16 cellular contexts compared by ENCODE assay signal in the genomic region with DNA sequence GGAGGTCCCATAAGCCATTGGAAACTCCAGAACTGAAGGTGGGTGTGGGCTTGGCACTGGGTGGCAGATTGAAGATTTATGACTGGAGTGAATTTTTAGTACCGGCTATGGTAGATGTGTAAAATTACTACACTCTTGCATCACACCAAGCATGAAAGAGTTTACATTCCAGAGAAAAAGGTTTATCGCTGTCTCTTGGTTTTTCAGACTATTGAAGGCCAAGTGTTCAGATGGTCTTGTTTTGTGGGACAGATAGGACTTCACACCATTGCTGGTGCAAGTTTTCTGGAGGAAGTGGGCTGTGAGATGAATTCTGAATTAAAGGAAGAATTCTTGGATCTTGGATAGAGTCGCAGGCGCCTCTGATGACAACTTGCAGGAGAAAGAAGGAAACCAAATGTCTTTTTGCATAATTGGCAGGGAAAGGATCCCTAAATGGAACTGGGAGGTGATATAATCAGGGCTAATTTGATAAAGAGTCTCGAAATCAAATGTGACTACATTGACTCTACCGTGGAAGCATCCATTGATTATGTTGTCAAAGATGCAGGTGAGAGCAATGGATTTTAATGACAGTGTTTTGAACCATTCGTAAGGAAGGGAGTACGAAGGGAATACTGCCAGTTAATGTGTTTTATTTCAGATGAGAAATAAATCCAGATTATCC. TPM values are rescaled to one million over a fixed set of nuclear protein-coding genes. Genes with fewer than 3 reads are reported as not detected.
A peak's percentile ranks its signal among the peaks of the same experiment; 100 is the strongest.
DNase-seq lines count a peak whose midpoint lies in the region; TF ChIP-seq lines count a peak whose summit lies in the region.
"Had no signal": no experiment of that assay in that cellular context is flagged by ENCODE, and none has a peak within 500 bp of the region (broad histone marks: within the 10 kb centered on the region; RNA-seq: fewer than 3 reads in every experiment).

No MANE protein-coding gene starts in this region.

- no peaks in the 10 kb centered on the region for H4K20me1 ChIP-seq in osteoblast (ENCODE audit: insufficient read depth, low read length)

- H3K4me3 Mint-ChIP-seq in MCF 10A (ENCODE audit: unreplicated experiment) (no peak overlapping the region), chondrocyte (ENCODE audit: unreplicated experiment) (no peak overlapping the region)
- H3K4me3 Mint-ChIP-seq: activated T-cell treated with anti-CD3 and anti-CD28 coated beads, Interleukin-2, amount 50 U/mL, for 4 hours; H9 had no signal

- no peak overlapping the region for H3K4ac ChIP-seq in mesendoderm (ENCODE audit: low read depth, low read length)

- no peak overlapping the region for H2BK120ac ChIP-seq in mesendoderm (ENCODE audit: low read depth, low read length)

- peak; percentile 49 for DNase-seq in MCF 10A (ENCODE audit: unreplicated experiment)
- no peak for DNase-seq in breast epithelium (ENCODE audit: low spot score in 2 of 2)
- DNase-seq in NCI-H226: peak; percentile 66
- DNase-seq in chondrocyte (ENCODE audit: low spot score): no peak
- DNase-seq in osteoblast (ENCODE audit: insufficient read length, low spot score, missing footprints): no peak
- DNase-seq in activated CD8-positive, alpha-beta memory T cell treated with anti-CD3 and anti-CD28 coated beads for 24 hours: no peak
- no peak for DNase-seq in kidney tubule cell (ENCODE audit: low spot score)
- DNase-seq in mesendoderm: no peak
- DNase-seq: activated CD4-positive, alpha-beta T cell treated with anti-CD3 and anti-CD28 coated beads for 1 hour; activated T-cell treated with anti-CD3 and anti-CD28 coated beads, Interleukin-2, amount 50 U/mL, for 4 hours; effector CD8-positive, alpha-beta T cell; H9; islet precursor cell; stimulated activated CD4-positive, alpha-beta T cell treated with anti-CD3 and anti-CD28 coated beads, Interleukin-15, amount 100 ng/mL, for 24 hours; T-helper 1 cell had no signal

- TF ChIP-seq POLR2A in breast epithelium (IDR thresholded peaks at IDR 0.05): no peak

- POLR2A ChIA-PET in MCF 10A (lab: Yijun Ruan, JAX): interaction anchor here (0.7 to 1.4 kb wide), 2 partner anchors 15 to 19 kb away, joined by 3 read pairs; no protein-coding TSS in a partner anchor

- WGBS in mesendoderm (ENCODE audit: extremely low coverage, insufficient coverage, low lambda C conversion rate): no CpG with 5 or more reads among the region's 8 CpGs

- H3K4me3 ChIP-seq in breast epithelium: no peak overlapping the region
- no peak overlapping the region for H3K4me3 ChIP-seq in osteoblast (ENCODE audit: insufficient read depth, low read length)
- no peak overlapping the region for H3K4me3 ChIP-seq in mesendoderm (ENCODE audit: low read length)
- H3K4me3 ChIP-seq: ascending aorta had no signal

- no peak overlapping the region for H2BK5ac ChIP-seq in mesendoderm (ENCODE audit: low read length)

- H3K56ac ChIP-seq in mesendoderm (ENCODE audit: low read length): no peak overlapping the region

- H3K79me1 ChIP-seq in mesendoderm (ENCODE audit: low read length): no peaks in the 10 kb centered on the region

- no peak overlapping the region for H4K5ac ChIP-seq in mesendoderm (ENCODE audit: low read length)

- H3K36me3 ChIP-seq in breast epithelium (no peaks in the 10 kb centered on the region), osteoblast (ENCODE audit: insufficient read depth, low read length) (no peaks in the 10 kb centered on the region), mesendoderm (ENCODE audit: control insufficient read depth, insufficient read depth, low read length) (no peaks in the 10 kb centered on the region)
- H3K36me3 ChIP-seq: ascending aorta had no signal

- peak overlapping the region; percentile 20 for H2AFZ ChIP-seq in osteoblast (ENCODE audit: low read length)

- H3K4me2 ChIP-seq in osteoblast (ENCODE audit: insufficient read depth, low read length): no peak overlapping the region
- no peak overlapping the region for H3K4me2 ChIP-seq in mesendoderm (ENCODE audit: low read length)

- H3K9me3 ChIP-seq in breast epithelium (no peaks in the 10 kb centered on the region), osteoblast (ENCODE audit: low read depth, low read length) (no peaks in the 10 kb centered on the region)
- H3K9me3 ChIP-seq: ascending aorta had no signal

- intact Hi-C loops in MCF 10A (cut with micrococcal nuclease): no loop called here
- intact Hi-C loops in breast epithelium (cut with DNase I; ENCODE audit: low total_unique reads): no loop called here

- no peak overlapping the region for H3K9ac ChIP-seq in mesendoderm (ENCODE audit: low read length)

- H3K27me3 Mint-ChIP-seq in MCF 10A (ENCODE audit: insufficient read depth, unreplicated experiment): no peaks in the 10 kb centered on the region
- no peaks in the 10 kb centered on the region for H3K27me3 Mint-ChIP-seq in chondrocyte (ENCODE audit: low read depth)

- BruUV-seq in MCF 10A (replicated peaks; lab: Mats Ljungman, UMichigan): no TSS peak

- H3K4me1 Mint-ChIP-seq in MCF 10A (ENCODE audit: insufficient read depth, unreplicated experiment) (peaks cover 14% of the 10 kb centered on the region), chondrocyte (ENCODE audit: low read depth) (peaks cover 6% of the 10 kb centered on the region)
- H3K4me1 Mint-ChIP-seq: H9 had no signal

- H3K23ac ChIP-seq in mesendoderm (ENCODE audit: low read length): no peak overlapping the region

- H3K27ac ChIP-seq in breast epithelium (no peak overlapping the region), osteoblast (ENCODE audit: low read depth, low read length) (no peak overlapping the region), mesendoderm (ENCODE audit: low read depth, low read length) (no peak overlapping the region)
- H3K27ac ChIP-seq: ascending aorta had no signal

- H3K18ac ChIP-seq in mesendoderm (ENCODE audit: low read length): no peak overlapping the region

- H3K79me2 ChIP-seq in osteoblast (ENCODE audit: insufficient read depth, low read length): no peaks in the 10 kb centered on the region
- no peaks in the 10 kb centered on the region for H3K79me2 ChIP-seq in mesendoderm (ENCODE audit: control insufficient read depth, insufficient read depth, low read length)

- no peak overlapping the region for H3K27ac Mint-ChIP-seq in MCF 10A (ENCODE audit: low read depth, unreplicated experiment)
- peak overlapping the region; percentile 7 for H3K27ac Mint-ChIP-seq in chondrocyte (ENCODE audit: unreplicated experiment)
- H3K27ac Mint-ChIP-seq: H9 had no signal

- no peak overlapping the region for H2AK5ac ChIP-seq in mesendoderm (ENCODE audit: low read length)

- no peak overlapping the region for H4K8ac ChIP-seq in mesendoderm (ENCODE audit: low read depth, low read length)

- CTCF ChIA-PET in MCF 10A (lab: Yijun Ruan, JAX): interaction anchor here (1.0 kb wide), 1 partner anchor 27 kb away, joined by 3 read pairs; no protein-coding TSS in a partner anchor

- TF ChIP-seq CTCF in MCF 10A (IDR thresholded peaks at IDR 0.05; ENCODE audit: unreplicated experiment) (no peak), breast epithelium (IDR thresholded peaks at IDR 0.05) (no peak), chondrocyte (IDR thresholded peaks at IDR 0.05) (no peak), osteoblast (IDR thresholded peaks at IDR 0.05; ENCODE audit: extremely low read depth, low read depth, low read length) (no peak)

- H2BK15ac ChIP-seq in mesendoderm (replicated peaks; ENCODE audit: low read depth): no peak overlapping the region

- H3K36me3 Mint-ChIP-seq in MCF 10A (ENCODE audit: insufficient read depth, unreplicated experiment): peaks cover 7% of the 10 kb centered on the region
- H3K36me3 Mint-ChIP-seq in chondrocyte (ENCODE audit: low read depth): peaks cover 4% of the 10 kb centered on the region

- H3K9me3 Mint-ChIP-seq in MCF 10A (ENCODE audit: unreplicated experiment) (peaks cover 13% of the 10 kb centered on the region), chondrocyte (ENCODE audit: low read depth) (no peaks in the 10 kb centered on the region)
- H3K9me3 Mint-ChIP-seq: activated T-cell treated with anti-CD3 and anti-CD28 coated beads, Interleukin-2, amount 50 U/mL, for 4 hours; H9 had no signal

- no peaks in the 10 kb centered on the region for H3K27me3 ChIP-seq in breast epithelium
- no peaks in the 10 kb centered on the region for H3K27me3 ChIP-seq in osteoblast (ENCODE audit: insufficient read depth, low read length)
- no peaks in the 10 kb centered on the region for H3K27me3 ChIP-seq in mesendoderm (ENCODE audit: insufficient read depth, low read length, poor library complexity)
- H3K27me3 ChIP-seq: ascending aorta had no signal

- no peaks in the 10 kb centered on the region for H3K4me1 ChIP-seq in breast epithelium
- H3K4me1 ChIP-seq in osteoblast (ENCODE audit: insufficient read depth, low read length): no peaks in the 10 kb centered on the region
- no peaks in the 10 kb centered on the region for H3K4me1 ChIP-seq in mesendoderm (ENCODE audit: control insufficient read depth, low read depth, low read length)
- H3K4me1 ChIP-seq: ascending aorta had no signal

RNA-seq across cellular contexts. Expression of a gene that starts 14.2 kb away (rescaled TPM):
- 9.6 and 10.5 TPM in 2 replicates for total RNA-seq in MCF 10A (2022)
- total RNA-seq in breast epithelium: 10 to 100 TPM; 18.4 to 48.3 (median 32.4) TPM
- 13.7 to 16.0 TPM (median 14.5 TPM) in 3 replicates for total RNA-seq in chondrocyte
- 43.8 and 61.0 TPM in 2 replicates for total RNA-seq in osteoblast
- 14.3 TPM for polyA plus RNA-seq in mesendoderm (2013, experiment 1 of 2)
- polyA plus RNA-seq in mesendoderm (2013, experiment 2 of 2): 14.1 TPM

Comparison
In these comparisons a context has a peak if more than half of its experiments do, and no peak if none do; other contexts are left out.
1. DNase-seq: peak in MCF 10A (single experiment) and NCI-H226 (single experiment); none in breast epithelium (0 of 2), chondrocyte (single experiment), osteoblast (single experiment), activated CD8-positive, alpha-beta memory T cell treated with anti-CD3 and anti-CD28 coated beads for 24 hours (single experiment), kidney tubule cell (single experiment) and mesendoderm (single experiment).